Comparison of ENCODE assay signal across 1 cellular context in genomic region chr12:61072717-61073116, GRCh38.
TF ChIP-seq lines count a peak whose summit lies in the region.

No MANE protein-coding gene starts in this region.

TF ChIP-seq in HCT116, 20 proteins besides CTCF, POLR2A, EP300 and RAD21 (continued from another document):
- TF ChIP-seq, protein P1, sequence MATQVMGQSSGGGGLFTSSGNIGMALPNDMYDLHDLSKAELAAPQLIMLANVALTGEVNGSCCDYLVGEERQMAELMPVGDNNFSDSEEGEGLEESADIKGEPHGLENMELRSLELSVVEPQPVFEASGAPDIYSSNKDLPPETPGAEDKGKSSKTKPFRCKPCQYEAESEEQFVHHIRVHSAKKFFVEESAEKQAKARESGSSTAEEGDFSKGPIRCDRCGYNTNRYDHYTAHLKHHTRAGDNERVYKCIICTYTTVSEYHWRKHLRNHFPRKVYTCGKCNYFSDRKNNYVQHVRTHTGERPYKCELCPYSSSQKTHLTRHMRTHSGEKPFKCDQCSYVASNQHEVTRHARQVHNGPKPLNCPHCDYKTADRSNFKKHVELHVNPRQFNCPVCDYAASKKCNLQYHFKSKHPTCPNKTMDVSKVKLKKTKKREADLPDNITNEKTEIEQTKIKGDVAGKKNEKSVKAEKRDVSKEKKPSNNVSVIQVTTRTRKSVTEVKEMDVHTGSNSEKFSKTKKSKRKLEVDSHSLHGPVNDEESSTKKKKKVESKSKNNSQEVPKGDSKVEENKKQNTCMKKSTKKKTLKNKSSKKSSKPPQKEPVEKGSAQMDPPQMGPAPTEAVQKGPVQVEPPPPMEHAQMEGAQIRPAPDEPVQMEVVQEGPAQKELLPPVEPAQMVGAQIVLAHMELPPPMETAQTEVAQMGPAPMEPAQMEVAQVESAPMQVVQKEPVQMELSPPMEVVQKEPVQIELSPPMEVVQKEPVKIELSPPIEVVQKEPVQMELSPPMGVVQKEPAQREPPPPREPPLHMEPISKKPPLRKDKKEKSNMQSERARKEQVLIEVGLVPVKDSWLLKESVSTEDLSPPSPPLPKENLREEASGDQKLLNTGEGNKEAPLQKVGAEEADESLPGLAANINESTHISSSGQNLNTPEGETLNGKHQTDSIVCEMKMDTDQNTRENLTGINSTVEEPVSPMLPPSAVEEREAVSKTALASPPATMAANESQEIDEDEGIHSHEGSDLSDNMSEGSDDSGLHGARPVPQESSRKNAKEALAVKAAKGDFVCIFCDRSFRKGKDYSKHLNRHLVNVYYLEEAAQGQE (IDR thresholded peaks at IDR 0.05; ENCODE audit: low read depth) = no peak
- no peak for TF ChIP-seq YY1 (IDR thresholded peaks at IDR 0.05; ENCODE audit: extremely low read depth, insufficient replicate concordance, low read depth, low read length)
- no peak for TF ChIP-seq CEBPB (IDR thresholded peaks at IDR 0.05; ENCODE audit: low read depth)
TF ChIP-seq in HCT116: peak in this region for 0.
